In the genomic region with DNA sequence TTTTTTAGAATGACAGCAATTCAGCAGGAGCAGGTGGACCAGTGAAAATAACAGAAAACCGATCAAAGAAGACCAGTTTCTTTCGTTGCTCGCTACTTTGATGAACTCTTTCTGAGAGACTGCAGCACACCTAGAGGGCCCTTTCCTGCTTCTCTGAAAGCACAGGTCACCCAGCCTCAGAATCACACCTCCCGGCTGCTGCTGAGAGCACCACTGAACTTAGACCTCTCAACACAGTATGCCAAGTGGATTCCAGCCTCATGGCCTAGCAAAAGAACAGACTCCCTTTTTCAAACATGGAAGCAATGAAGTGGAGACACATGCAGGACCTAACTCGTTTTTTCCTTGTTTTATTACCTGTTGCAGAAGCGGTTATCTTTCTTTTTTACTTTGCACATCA, we compare ENCODE assay signal across 3 cellular contexts.
TF ChIP-seq lines count a peak whose summit lies in the region.

No MANE protein-coding gene starts in this region.

TF ChIP-seq in A549, 52 proteins besides CTCF, POLR2A, EP300 and RAD21 (continued from another document):
- TF ChIP-seq, protein P1, sequence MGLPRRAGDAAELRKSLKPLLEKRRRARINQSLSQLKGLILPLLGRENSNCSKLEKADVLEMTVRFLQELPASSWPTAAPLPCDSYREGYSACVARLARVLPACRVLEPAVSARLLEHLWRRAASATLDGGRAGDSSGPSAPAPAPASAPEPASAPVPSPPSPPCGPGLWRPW (IDR thresholded peaks at IDR 0.05): no peak
- TF ChIP-seq ZSCAN20 (CRISPR knock-in tag; IDR thresholded peaks at IDR 0.05) (no peak), PHF8 (IDR thresholded peaks at IDR 0.05; ENCODE audit: borderline replicate concordance, low read depth) (no peak), HDAC2 (IDR thresholded peaks at IDR 0.05) (no peak), SMC3 (IDR thresholded peaks at IDR 0.05) (no peak), NPAS2 (CRISPR knock-in tag; IDR thresholded peaks at IDR 0.05; ENCODE audit: borderline replicate concordance) (no peak)
- TF ChIP-seq, protein P2, sequence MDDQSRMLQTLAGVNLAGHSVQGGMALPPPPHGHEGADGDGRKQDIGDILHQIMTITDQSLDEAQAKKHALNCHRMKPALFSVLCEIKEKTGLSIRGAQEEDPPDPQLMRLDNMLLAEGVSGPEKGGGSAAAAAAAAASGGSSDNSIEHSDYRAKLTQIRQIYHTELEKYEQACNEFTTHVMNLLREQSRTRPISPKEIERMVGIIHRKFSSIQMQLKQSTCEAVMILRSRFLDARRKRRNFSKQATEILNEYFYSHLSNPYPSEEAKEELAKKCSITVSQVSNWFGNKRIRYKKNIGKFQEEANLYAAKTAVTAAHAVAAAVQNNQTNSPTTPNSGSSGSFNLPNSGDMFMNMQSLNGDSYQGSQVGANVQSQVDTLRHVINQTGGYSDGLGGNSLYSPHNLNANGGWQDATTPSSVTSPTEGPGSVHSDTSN (IDR thresholded peaks at IDR 0.05): no peak
- TF ChIP-seq, protein P3, sequence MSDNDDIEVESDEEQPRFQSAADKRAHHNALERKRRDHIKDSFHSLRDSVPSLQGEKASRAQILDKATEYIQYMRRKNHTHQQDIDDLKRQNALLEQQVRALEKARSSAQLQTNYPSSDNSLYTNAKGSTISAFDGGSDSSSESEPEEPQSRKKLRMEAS (IDR thresholded peaks at IDR 0.05): no peak

TF ChIP-seq in liver, 16 proteins besides CTCF, POLR2A, EP300 and RAD21 (continued from another document):
- TF ChIP-seq, protein P3 (IDR thresholded peaks at IDR 0.05): no peak
- peak; percentile 11 for TF ChIP-seq SP1 (IDR thresholded peaks at IDR 0.05)

TF ChIP-seq in SK-N-SH, 30 proteins besides CTCF, POLR2A, EP300 and RAD21 (continued from another document):
- no peak for TF ChIP-seq FOXM1 (IDR thresholded peaks at IDR 0.05; ENCODE audit: low read depth)
- no peak for TF ChIP-seq RFX5 (IDR thresholded peaks at IDR 0.05; ENCODE audit: low read length)
- TF ChIP-seq JUND (IDR thresholded peaks at IDR 0.05): no peak
- no peak for TF ChIP-seq EZH2phosphoT487 (IDR thresholded peaks at IDR 0.05; ENCODE audit: borderline replicate concordance, low read depth)
- TF ChIP-seq, protein P4, sequence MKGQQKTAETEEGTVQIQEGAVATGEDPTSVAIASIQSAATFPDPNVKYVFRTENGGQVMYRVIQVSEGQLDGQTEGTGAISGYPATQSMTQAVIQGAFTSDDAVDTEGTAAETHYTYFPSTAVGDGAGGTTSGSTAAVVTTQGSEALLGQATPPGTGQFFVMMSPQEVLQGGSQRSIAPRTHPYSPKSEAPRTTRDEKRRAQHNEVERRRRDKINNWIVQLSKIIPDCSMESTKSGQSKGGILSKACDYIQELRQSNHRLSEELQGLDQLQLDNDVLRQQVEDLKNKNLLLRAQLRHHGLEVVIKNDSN (IDR thresholded peaks at IDR 0.05; ENCODE audit: borderline replicate concordance, low read depth): no peak
- TF ChIP-seq SMC3 (IDR thresholded peaks at IDR 0.05; ENCODE audit: low read depth, low read length): no peak
- TF ChIP-seq, protein P5, sequence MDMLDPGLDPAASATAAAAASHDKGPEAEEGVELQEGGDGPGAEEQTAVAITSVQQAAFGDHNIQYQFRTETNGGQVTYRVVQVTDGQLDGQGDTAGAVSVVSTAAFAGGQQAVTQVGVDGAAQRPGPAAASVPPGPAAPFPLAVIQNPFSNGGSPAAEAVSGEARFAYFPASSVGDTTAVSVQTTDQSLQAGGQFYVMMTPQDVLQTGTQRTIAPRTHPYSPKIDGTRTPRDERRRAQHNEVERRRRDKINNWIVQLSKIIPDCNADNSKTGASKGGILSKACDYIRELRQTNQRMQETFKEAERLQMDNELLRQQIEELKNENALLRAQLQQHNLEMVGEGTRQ (IDR thresholded peaks at IDR 0.05; ENCODE audit: borderline replicate concordance, low read depth, low read length): no peak
- TF ChIP-seq, protein P2 (IDR thresholded peaks at IDR 0.05): no peak
